ENCODE assay signal across 1 cellular context in the genomic region with DNA sequence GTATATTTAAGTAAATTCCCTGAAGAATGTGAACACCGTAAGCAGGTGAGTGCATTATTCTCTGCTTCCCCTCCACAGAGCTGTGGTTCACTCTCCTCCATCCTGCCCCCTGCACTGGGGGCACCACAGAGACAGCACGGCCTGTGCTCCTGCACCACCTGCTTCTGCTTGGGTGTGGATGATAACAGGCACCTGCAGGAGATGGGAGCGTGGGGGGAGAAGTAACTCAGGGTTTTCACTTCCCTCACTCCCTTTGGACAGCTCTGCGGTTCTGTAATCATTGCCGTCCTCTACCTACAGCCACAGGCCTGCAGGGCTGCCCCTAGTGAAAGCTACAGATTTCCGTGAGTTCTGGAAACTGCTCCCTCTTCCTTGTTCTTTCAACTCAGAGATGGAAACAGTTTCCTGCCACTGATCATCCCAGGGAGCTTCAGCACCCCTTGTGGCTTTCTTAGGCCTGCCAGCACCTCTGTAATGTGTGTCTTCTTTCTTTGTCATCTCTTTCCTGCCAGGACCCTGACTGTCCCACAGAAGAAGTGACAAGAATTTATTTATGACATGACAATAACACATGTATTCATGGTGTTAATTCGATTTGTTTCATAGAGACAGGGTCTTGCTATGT.
A peak's percentile ranks its signal among the peaks of the same experiment; 100 is the strongest.
TF ChIP-seq lines count a peak whose summit lies in the region.

No MANE protein-coding gene starts in this region.

TF ChIP-seq in GM12878, 131 proteins besides CTCF, POLR2A, EP300 and RAD21:
- no peak for TF ChIP-seq ETV6 (conservative IDR thresholded peaks at IDR 0.05 in 1 of 2, IDR thresholded peaks at IDR 0.05 in 1 of 2; ENCODE audit: borderline replicate concordance in 1 of 2, low read depth in 1 of 2)
- TF ChIP-seq EED (IDR thresholded peaks at IDR 0.05; ENCODE audit: low read depth), result peak; percentile 63; the same call in 1 of the 2 replicates
- TF ChIP-seq IKZF2 (IDR thresholded peaks at IDR 0.05), result 0 out of 4 replicates have a peak, but pooled peaks of 1 of the 2 experiments have one; percentile 9
- no peak for TF ChIP-seq SMC3 (IDR thresholded peaks at IDR 0.05; ENCODE audit: borderline replicate concordance, low read length)
- 0 out of 2 replicates have a peak, but pooled peaks have one; percentile 14 for TF ChIP-seq IKZF1 (conservative IDR thresholded peaks at IDR 0.05)
- TF ChIP-seq, protein P1, sequence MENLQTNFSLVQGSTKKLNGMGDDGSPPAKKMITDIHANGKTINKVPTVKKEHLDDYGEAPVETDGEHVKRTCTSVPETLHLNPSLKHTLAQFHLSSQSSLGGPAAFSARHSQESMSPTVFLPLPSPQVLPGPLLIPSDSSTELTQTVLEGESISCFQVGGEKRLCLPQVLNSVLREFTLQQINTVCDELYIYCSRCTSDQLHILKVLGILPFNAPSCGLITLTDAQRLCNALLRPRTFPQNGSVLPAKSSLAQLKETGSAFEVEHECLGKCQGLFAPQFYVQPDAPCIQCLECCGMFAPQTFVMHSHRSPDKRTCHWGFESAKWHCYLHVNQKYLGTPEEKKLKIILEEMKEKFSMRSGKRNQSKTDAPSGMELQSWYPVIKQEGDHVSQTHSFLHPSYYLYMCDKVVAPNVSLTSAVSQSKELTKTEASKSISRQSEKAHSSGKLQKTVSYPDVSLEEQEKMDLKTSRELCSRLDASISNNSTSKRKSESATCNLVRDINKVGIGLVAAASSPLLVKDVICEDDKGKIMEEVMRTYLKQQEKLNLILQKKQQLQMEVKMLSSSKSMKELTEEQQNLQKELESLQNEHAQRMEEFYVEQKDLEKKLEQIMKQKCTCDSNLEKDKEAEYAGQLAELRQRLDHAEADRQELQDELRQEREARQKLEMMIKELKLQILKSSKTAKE (IDR thresholded peaks at IDR 0.05; ENCODE audit: low read depth, poor library complexity, severe bottlenecking), result no peak
- peak; percentile 52; the same call in 1 of the 2 replicates for TF ChIP-seq RUNX3 (IDR thresholded peaks at IDR 0.05; ENCODE audit: low read length)
- TF ChIP-seq, protein P2, sequence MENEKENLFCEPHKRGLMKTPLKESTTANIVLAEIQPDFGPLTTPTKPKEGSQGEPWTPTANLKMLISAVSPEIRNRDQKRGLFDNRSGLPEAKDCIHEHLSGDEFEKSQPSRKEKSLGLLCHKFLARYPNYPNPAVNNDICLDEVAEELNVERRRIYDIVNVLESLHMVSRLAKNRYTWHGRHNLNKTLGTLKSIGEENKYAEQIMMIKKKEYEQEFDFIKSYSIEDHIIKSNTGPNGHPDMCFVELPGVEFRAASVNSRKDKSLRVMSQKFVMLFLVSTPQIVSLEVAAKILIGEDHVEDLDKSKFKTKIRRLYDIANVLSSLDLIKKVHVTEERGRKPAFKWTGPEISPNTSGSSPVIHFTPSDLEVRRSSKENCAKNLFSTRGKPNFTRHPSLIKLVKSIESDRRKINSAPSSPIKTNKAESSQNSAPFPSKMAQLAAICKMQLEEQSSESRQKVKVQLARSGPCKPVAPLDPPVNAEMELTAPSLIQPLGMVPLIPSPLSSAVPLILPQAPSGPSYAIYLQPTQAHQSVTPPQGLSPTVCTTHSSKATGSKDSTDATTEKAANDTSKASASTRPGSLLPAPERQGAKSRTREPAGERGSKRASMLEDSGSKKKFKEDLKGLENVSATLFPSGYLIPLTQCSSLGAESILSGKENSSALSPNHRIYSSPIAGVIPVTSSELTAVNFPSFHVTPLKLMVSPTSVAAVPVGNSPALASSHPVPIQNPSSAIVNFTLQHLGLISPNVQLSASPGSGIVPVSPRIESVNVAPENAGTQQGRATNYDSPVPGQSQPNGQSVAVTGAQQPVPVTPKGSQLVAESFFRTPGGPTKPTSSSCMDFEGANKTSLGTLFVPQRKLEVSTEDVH (IDR thresholded peaks at IDR 0.05; ENCODE audit: low read depth, partially characterized antibody), result no peak
